Comparison of ENCODE assay signal across 10 cellular contexts in the genomic region with DNA sequence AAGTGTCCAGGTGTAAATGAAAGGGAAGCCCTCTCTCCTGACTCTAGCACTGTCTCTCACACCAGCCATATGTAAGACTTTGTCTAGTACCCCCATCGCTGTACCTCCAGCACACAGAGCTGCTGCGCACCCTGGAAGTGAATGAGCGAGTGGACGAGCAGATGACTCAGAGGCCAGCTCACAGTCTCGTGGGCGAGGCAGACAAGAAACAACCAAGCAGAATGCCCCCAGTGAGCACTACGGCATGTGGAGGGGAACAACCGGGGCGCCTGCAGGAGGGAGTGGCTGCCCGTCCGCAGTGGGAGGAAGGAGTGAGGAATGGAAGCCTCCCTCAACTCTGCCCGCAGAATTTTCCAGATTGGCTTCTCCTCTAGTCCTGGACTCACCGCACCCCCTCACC. TPM values are rescaled to one million over a fixed set of nuclear protein-coding genes. Genes with fewer than 3 reads are reported as not detected.
DNase-seq lines count a peak whose midpoint lies in the region; ATAC-seq, FAIRE-seq and TF ChIP-seq lines count a peak whose summit lies in the region.
"Had no signal": no experiment of that assay in that cellular context is flagged by ENCODE, and none has a peak within 500 bp of the region (broad histone marks: within the 10 kb centered on the region; RNA-seq: fewer than 3 reads in every experiment).

No MANE protein-coding gene starts in this region.

- DNase-seq in GM12864 (ENCODE audit: low read depth) (peak; percentile 10), adipocyte (ENCODE audit: low read depth) (peak; percentile 85), foreskin keratinocyte (peak; percentile 77 to 84), skeletal muscle cell (ENCODE audit: low read depth) (peak; percentile 73), GM19239 (ENCODE audit: insufficient read length, low spot score) (no peak), HuH-7.5 (ENCODE audit: low spot score) (no peak)
- no peak for DNase-seq in activated T-helper 1 cell treated with anti-CD3 and anti-CD28 coated beads, Interleukin-12 subunit alpha, Interleukin-12 subunit beta, Interleukin-2, Interleukin-4 antibody, amounts not matched to agents 30 ng/mL and 10 ng/mL and 1 ng/mL, durations not matched to agents 14 hours and 24 hours and 36 hours (ENCODE audit: low spot score)
- DNase-seq: WERI-Rb-1 had no signal

- no peak for TF ChIP-seq CTCF in GM12864 (IDR thresholded peaks at IDR 0.05; ENCODE audit: low read depth, low read length, missing control alignments)
- peak; percentile 8 for TF ChIP-seq CTCF in foreskin keratinocyte (conservative IDR thresholded peaks at IDR 0.05)

- no peaks in the 10 kb centered on the region for H3K9me3 ChIP-seq in adipocyte (ENCODE audit: control insufficient read depth, low read length)

- H3K27me3 ChIP-seq in adipocyte (replicated peaks; ENCODE audit: control insufficient read depth, insufficient read depth, low read length) (peaks cover under 1% of the 10 kb centered on the region), foreskin keratinocyte (no peaks in the 10 kb centered on the region)

- H3K27ac Mint-ChIP-seq in activated T-helper 1 cell treated with anti-CD3 and anti-CD28 coated beads, Interleukin-12 subunit alpha, Interleukin-12 subunit beta, Interleukin-2, Interleukin-4 antibody, amounts not matched to agents 30 ng/mL and 10 ng/mL and 1 ng/mL, durations not matched to agents 14 hours and 24 hours and 36 hours = no peak overlapping the region

- no peaks in the 10 kb centered on the region for H3K36me3 ChIP-seq in adipocyte (ENCODE audit: control insufficient read depth, insufficient read depth, low read length, severe bottlenecking)

- intact Hi-C loops in activated T-helper 1 cell treated with anti-CD3 and anti-CD28 coated beads, Interleukin-12 subunit alpha, Interleukin-12 subunit beta, Interleukin-2, Interleukin-4 antibody, amounts not matched to agents 30 ng/mL and 10 ng/mL and 1 ng/mL, durations not matched to agents 14 hours and 24 hours and 36 hours (cut with micrococcal nuclease) = no loop called here

- H3K27me3 Mint-ChIP-seq in activated T-helper 1 cell treated with anti-CD3 and anti-CD28 coated beads, Interleukin-12 subunit alpha, Interleukin-12 subunit beta, Interleukin-2, Interleukin-4 antibody, amounts not matched to agents 30 ng/mL and 10 ng/mL and 1 ng/mL, durations not matched to agents 14 hours and 24 hours and 36 hours (ENCODE audit: insufficient read depth) = no peaks in the 10 kb centered on the region

- H3K9ac ChIP-seq in adipocyte (ENCODE audit: low read length) = peak overlapping the region; percentile 22

- no peak for FAIRE-seq in GM19239 (lab: Jason Lieb, UNC)

- H3K4me1 Mint-ChIP-seq in activated T-helper 1 cell treated with anti-CD3 and anti-CD28 coated beads, Interleukin-12 subunit alpha, Interleukin-12 subunit beta, Interleukin-2, Interleukin-4 antibody, amounts not matched to agents 30 ng/mL and 10 ng/mL and 1 ng/mL, durations not matched to agents 14 hours and 24 hours and 36 hours (ENCODE audit: low read depth) = peaks cover 10% of the 10 kb centered on the region

- H3K4me3 Mint-ChIP-seq in activated T-helper 1 cell treated with anti-CD3 and anti-CD28 coated beads, Interleukin-12 subunit alpha, Interleukin-12 subunit beta, Interleukin-2, Interleukin-4 antibody, amounts not matched to agents 30 ng/mL and 10 ng/mL and 1 ng/mL, durations not matched to agents 14 hours and 24 hours and 36 hours = no peak overlapping the region

- peak; percentile 81 for ATAC-seq in foreskin keratinocyte
- ATAC-seq in GM21526 (IDR thresholded peaks at IDR 0.05; ENCODE audit: low FRiP score, unreplicated experiment) = no peak

- peak overlapping the region; percentile 52 for H3K27ac ChIP-seq in foreskin keratinocyte
- H3K27ac ChIP-seq: WERI-Rb-1 had no signal

- no peaks in the 10 kb centered on the region for H3K9me3 Mint-ChIP-seq in activated T-helper 1 cell treated with anti-CD3 and anti-CD28 coated beads, Interleukin-12 subunit alpha, Interleukin-12 subunit beta, Interleukin-2, Interleukin-4 antibody, amounts not matched to agents 30 ng/mL and 10 ng/mL and 1 ng/mL, durations not matched to agents 14 hours and 24 hours and 36 hours
- H3K9me3 Mint-ChIP-seq: activated naive CD4-positive, alpha-beta T cell treated with anti-CD3 and anti-CD28 coated beads, Interleukin-2, amount 50 U/mL, for 72 hours had no signal

- H3K4me3 ChIP-seq in GM12864 (ENCODE audit: low read depth, low read length) (no peak overlapping the region), adipocyte (ENCODE audit: low read length) (no peak overlapping the region), skeletal muscle cell (ENCODE audit: low read depth, low read length) (no peak overlapping the region)

- H3K4me1 ChIP-seq in adipocyte (ENCODE audit: control insufficient read depth, insufficient read depth, low read length) = peaks cover 5% of the 10 kb centered on the region
- peaks cover 32% of the 10 kb centered on the region for H3K4me1 ChIP-seq in foreskin keratinocyte

- H3K36me3 Mint-ChIP-seq in activated T-helper 1 cell treated with anti-CD3 and anti-CD28 coated beads, Interleukin-12 subunit alpha, Interleukin-12 subunit beta, Interleukin-2, Interleukin-4 antibody, amounts not matched to agents 30 ng/mL and 10 ng/mL and 1 ng/mL, durations not matched to agents 14 hours and 24 hours and 36 hours (ENCODE audit: low read depth) = peaks cover 5% of the 10 kb centered on the region

RNA-seq across cellular contexts. Expression of a gene that starts 46.4 kb away (rescaled TPM):
- total RNA-seq in foreskin keratinocyte = 91.0 and 94.1 TPM in 2 replicates
- polyA plus RNA-seq in foreskin keratinocyte = 106 and 111 TPM in 2 replicates
- 297 and 307 TPM in 2 replicates for total RNA-seq in activated T-helper 1 cell treated with anti-CD3 and anti-CD28 coated beads, Interleukin-12 subunit alpha, Interleukin-12 subunit beta, Interleukin-2, Interleukin-4 antibody, amounts not matched to agents 30 ng/mL and 10 ng/mL and 1 ng/mL, durations not matched to agents 14 hours and 24 hours and 36 hours

Comparison
In these comparisons a context has a peak if more than half of its experiments do, and no peak if none do; other contexts are left out.
1. DNase-seq: peak in GM12864 (single experiment), adipocyte (single experiment), foreskin keratinocyte (2 of 2) and skeletal muscle cell (single experiment); none in activated T-helper 1 cell treated with anti-CD3 and anti-CD28 coated beads, Interleukin-12 subunit alpha, Interleukin-12 subunit beta, Interleukin-2, Interleukin-4 antibody, amounts not matched to agents 30 ng/mL and 10 ng/mL and 1 ng/mL, durations not matched to agents 14 hours and 24 hours and 36 hours (single experiment), GM19239 (single experiment) and HuH-7.5 (single experiment).